ENCODE assay signal across 8 cellular contexts in genomic region chr19:52527134-52527953, GRCh38. TPM values are rescaled to one million over a fixed set of nuclear protein-coding genes. Genes with fewer than 3 reads are reported as not detected.
DNase-seq lines count a peak whose midpoint lies in the region; ATAC-seq, FAIRE-seq and TF ChIP-seq lines count a peak whose summit lies in the region.

Gene ZNF808 (plus strand): TSS chr19:52527668. CDS start chr19:52543285, 15,617 bp downstream.

- peaks cover 0 to 15% of the 10 kb centered on the region in 2 donors for H3K4me1 ChIP-seq in kidney (ENCODE audit: control insufficient read depth in 1 of 2, insufficient read depth in 1 of 2, low read depth in 1 of 2, low read length in 2 of 2)

- DNase-seq in AG08396 (ENCODE audit: low spot score) (peak; percentile 91), NCI-H226 (peak; percentile 87), cerebellar cortex (ENCODE audit: low spot score) (peak; percentile 94), kidney (peak; percentile 99)
- peak; percentile 90 for DNase-seq in activated CD4-positive, CD25-positive, alpha-beta regulatory T cell treated with anti-CD3 and anti-CD28 coated beads, Interleukin-2, amount 50 U/mL, for 72 hours
- DNase-seq in stimulated activated CD4-positive, alpha-beta T cell treated with anti-CD3 and anti-CD28 coated beads, Interleukin-15, amount 100 ng/mL, for 1 hour (ENCODE audit: low read depth in 1 of 2, low spot score in 1 of 2) = peak; percentile 97 to 99

- no peaks in the 10 kb centered on the region for H3K9me3 ChIP-seq in kidney (ENCODE audit: control insufficient read depth in 1 of 2, low read length in 2 of 2)

- peak within 1 kb of the TSS; percentile 95 to 96 for H3K4me3 ChIP-seq in kidney (ENCODE audit: low read length in 2 of 2)

- intact Hi-C loops in kidney (cut with DNase I) = no loop called here

- peak; percentile 91 for ATAC-seq in GM18907 (IDR thresholded peaks at IDR 0.05; ENCODE audit: unreplicated experiment)
- ATAC-seq in HG03159 (IDR thresholded peaks at IDR 0.05; ENCODE audit: unreplicated experiment) = peak; percentile 89

- peak within 1 kb of the TSS; percentile 58 to 95 for H3K9ac ChIP-seq in kidney (ENCODE audit: low read length in 2 of 2)

- peak; percentile 39 for TF ChIP-seq CTCF in kidney (IDR thresholded peaks at IDR 0.05; ENCODE audit: borderline replicate concordance, extremely low read depth, insufficient read depth)

- no peaks in the 10 kb centered on the region for H3K36me3 ChIP-seq in kidney (ENCODE audit: control insufficient read depth in 1 of 2, insufficient read depth in 2 of 2, low read length in 2 of 2)

- H3K27ac ChIP-seq in kidney (ENCODE audit: low read depth in 2 of 2, low read length in 2 of 2) = peak within 1 kb of the TSS; percentile 94 to 97

- FAIRE-seq in kidney (lab: Jason Lieb, UNC) = no peak

RNA-seq across cellular contexts. Expression of gene ZNF808, which starts in this region (rescaled TPM):
- 35.8 TPM for total RNA-seq in kidney
- polyA plus RNA-seq in kidney (ENCODE audit: insufficient read depth, low read depth, low replicate concordance) = 3.4 TPM

Comparison
In these comparisons a context has a peak if more than half of its experiments do, and no peak if none do; other contexts are left out.
1. Peak in every context shown above with its lines: DNase-seq, ATAC-seq, H3K4me3 ChIP-seq and H3K27ac ChIP-seq.